17 cellular contexts compared by ENCODE assay signal in the genomic region with DNA sequence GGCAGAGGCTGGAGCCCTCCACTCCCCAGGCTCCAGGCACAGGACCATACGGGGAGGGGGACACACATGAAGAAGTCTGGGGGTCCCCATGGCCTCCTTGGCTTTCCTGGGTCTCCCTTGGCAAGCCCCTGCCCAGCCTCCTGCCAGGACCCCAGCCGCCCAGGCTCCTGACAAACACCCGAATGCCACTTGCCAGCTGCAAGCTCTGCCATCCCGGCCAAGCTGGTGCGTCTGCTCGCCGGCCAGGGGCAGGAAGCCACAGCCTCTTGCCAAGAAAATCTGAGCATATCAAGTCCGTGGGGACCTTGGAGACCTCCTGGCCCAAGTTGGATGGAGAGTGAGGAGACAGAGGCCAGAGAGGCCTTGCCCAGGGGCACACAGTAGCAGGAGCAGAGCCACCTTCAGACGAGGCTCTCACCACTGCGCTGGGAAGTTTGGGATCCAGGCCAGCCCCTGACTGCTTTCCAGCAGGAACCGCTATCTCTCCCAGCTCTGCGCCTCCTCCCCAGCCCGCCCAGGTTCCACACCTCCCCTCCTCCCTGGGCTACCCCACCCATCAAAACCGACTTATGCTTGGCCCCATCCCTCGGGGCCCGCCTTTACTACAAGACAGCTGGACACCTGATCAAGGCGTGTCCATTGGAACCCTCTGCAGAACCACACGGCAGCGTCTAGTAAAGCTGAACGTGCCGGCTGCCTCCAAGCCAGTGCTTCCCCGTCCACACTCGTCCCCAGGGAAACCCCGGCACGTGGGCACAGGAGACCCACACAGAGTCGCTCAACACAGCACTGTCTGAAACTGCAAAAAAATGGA.
DNase-seq lines count a peak whose midpoint lies in the region; ATAC-seq and TF ChIP-seq lines count a peak whose summit lies in the region.
"Had no signal": no experiment of that assay in that cellular context is flagged by ENCODE, and none has a peak within 500 bp of the region (broad histone marks: within the 10 kb centered on the region; RNA-seq: fewer than 3 reads in every experiment).

No MANE protein-coding gene starts in this region.

- peaks cover 0 to 54% (median 8%) of the 10 kb centered on the region in 9 donors for H3K27me3 ChIP-seq in heart left ventricle

- no peak for TF ChIP-seq POLR2A in heart left ventricle (IDR thresholded peaks at IDR 0.05)

- H3K36me3 ChIP-seq in heart left ventricle, result no peaks in the 10 kb centered on the region
- H3K36me3 ChIP-seq: stomach had no signal

- no peak for TF ChIP-seq CTCF in heart left ventricle (IDR thresholded peaks at IDR 0.05)

- intact Hi-C loops in Right ventricle myocardium superior (cut with DNase I) (no loop called here), cardiac septum (cut with DNase I) (no loop called here), heart left ventricle (cut with DNase I) (no loop called here)

- no peak overlapping the region for H3K4me3 ChIP-seq in heart left ventricle
- H3K4me3 ChIP-seq: lung, stomach had no signal

- DNase-seq in Right ventricle myocardium superior (peak; percentile 70), cardiac septum (ENCODE audit: low spot score) (no peak), NCI-H524 treated with DMSO at 0.1 percent for 48 hours (lab: John Stamatoyannopoulos, UW) (peak; percentile 69), heart left ventricle (peak in 4 of 5 donors; percentile 29 to 53 (median 38)), CD1c-positive myeloid dendritic cell (ENCODE audit: extremely low spot score) (no peak), SK-N-DZ (ENCODE audit: low spot score) (no peak), LoVo (ENCODE audit: low spot score) (no peak)
- DNase-seq: activated CD4-positive, alpha-beta memory T cell treated with anti-CD3 and anti-CD28 coated beads for 36 hours; activated T-cell treated with anti-CD3 and anti-CD28 coated beads, Interleukin-2, amount 50 U/mL, for 72 hours; DMS53; foreskin fibroblast; GOT3; naive thymus-derived CD4-positive, alpha-beta T cell; NCI-H1930; stomach had no signal

- no peaks in the 10 kb centered on the region for H3K9me3 ChIP-seq in heart left ventricle
- H3K9me3 ChIP-seq: stomach had no signal

- ATAC-seq in Right ventricle myocardium superior (ENCODE audit: poor library complexity) (peak; percentile 71), heart left ventricle (peak; percentile 54 to 62 (median 58)), HG02610 (IDR thresholded peaks at IDR 0.05; ENCODE audit: unreplicated experiment) (no peak)
- ATAC-seq: activated T-cell treated with anti-CD3 and anti-CD28 coated beads, Interleukin-2, amount 50 U/mL, for 72 hours; naive thymus-derived CD4-positive, alpha-beta T cell had no signal

- peaks cover 0 to 13% (median 2%) of the 10 kb centered on the region in 12 donors for H3K4me1 ChIP-seq in heart left ventricle

- 29 to 47% (median 34%) methylated on average over 24 to 26 of the region's 26 CpGs for WGBS in heart left ventricle, 4 donors

- no peak overlapping the region for H3K27ac ChIP-seq in heart left ventricle
- H3K27ac ChIP-seq: stomach had no signal

Comparison
In these comparisons a context has a peak if more than half of its experiments do, and no peak if none do; other contexts are left out.
1. DNase-seq: peak in Right ventricle myocardium superior (single experiment), NCI-H524 treated with DMSO at 0.1 percent for 48 hours (single experiment) and heart left ventricle (4 of 5); none in cardiac septum (single experiment), CD1c-positive myeloid dendritic cell (single experiment), SK-N-DZ (single experiment) and LoVo (single experiment).